11 cellular contexts compared by ENCODE assay signal in genomic region chr9:98101416-98101815, GRCh38. TPM values are rescaled to one million over a fixed set of nuclear protein-coding genes. Genes with fewer than 3 reads are reported as not detected.
DNase-seq lines count a peak whose midpoint lies in the region; ATAC-seq and TF ChIP-seq lines count a peak whose summit lies in the region.
"Had no signal": no experiment of that assay in that cellular context is flagged by ENCODE, and none has a peak within 500 bp of the region (broad histone marks: within the 10 kb centered on the region; RNA-seq: fewer than 3 reads in every experiment).

No MANE protein-coding gene starts in this region.

- CTCF ChIA-PET in activated CD8-positive, alpha-beta memory T cell treated with anti-CD3 and anti-CD28 coated beads, Interleukin-2, amount 10 ng/mL, durations not matched to agents 7 days and 5 days (lab: Charles Lee), result interaction anchor here (0.7 to 2.1 kb wide), 9 partner anchors 9 to 963 kb away, joined by 3 to 22 read pairs (median 6); partner anchors contain the start of genes TBC1D2, TRIM14 and TRMO

- peaks cover 85% of the 10 kb centered on the region for H3K4me1 Mint-ChIP-seq in activated CD8-positive, alpha-beta memory T cell treated with anti-CD3 and anti-CD28 coated beads, Interleukin-2, amount 10 ng/mL, durations not matched to agents 7 days and 5 days

- H3K4me3 ChIP-seq in Karpas-422 (ENCODE audit: low read length) (peak overlapping the region; percentile 58), colonic mucosa (no peak overlapping the region), thymus (ENCODE audit: low read length) (no peak overlapping the region)
- H3K4me3 ChIP-seq: sigmoid colon had no signal

- H3K27me3 Mint-ChIP-seq in activated CD8-positive, alpha-beta memory T cell treated with anti-CD3 and anti-CD28 coated beads, Interleukin-2, amount 10 ng/mL, durations not matched to agents 7 days and 5 days, result no peaks in the 10 kb centered on the region

- WGBS in thymus, result 84% methylated on average over 7 of the region's 7 CpGs

- H3K27me3 ChIP-seq in Karpas-422 (ENCODE audit: low read length) (no peaks in the 10 kb centered on the region), colonic mucosa (no peaks in the 10 kb centered on the region), thymus (ENCODE audit: control insufficient read depth, insufficient read depth) (no peaks in the 10 kb centered on the region)
- H3K27me3 ChIP-seq: sigmoid colon had no signal

- H3K36me3 ChIP-seq in Karpas-422 (ENCODE audit: insufficient read depth, low read length), result peaks cover 26% of the 10 kb centered on the region
- no peaks in the 10 kb centered on the region for H3K36me3 ChIP-seq in colonic mucosa
- peaks cover 4% of the 10 kb centered on the region for H3K36me3 ChIP-seq in thymus (ENCODE audit: control insufficient read depth, insufficient read depth)

- peak overlapping the region; percentile 77 for H3K4me3 Mint-ChIP-seq in activated CD8-positive, alpha-beta memory T cell treated with anti-CD3 and anti-CD28 coated beads, Interleukin-2, amount 10 ng/mL, durations not matched to agents 7 days and 5 days

- H3K9me3 Mint-ChIP-seq in activated CD8-positive, alpha-beta memory T cell treated with anti-CD3 and anti-CD28 coated beads, Interleukin-2, amount 10 ng/mL, durations not matched to agents 7 days and 5 days (ENCODE audit: low read depth), result no peaks in the 10 kb centered on the region

- peak overlapping the region; percentile 92 for H3K4me2 ChIP-seq in Karpas-422 (ENCODE audit: low read depth, low read length, poor library complexity, severe bottlenecking)

- H3K36me3 Mint-ChIP-seq in activated CD8-positive, alpha-beta memory T cell treated with anti-CD3 and anti-CD28 coated beads, Interleukin-2, amount 10 ng/mL, durations not matched to agents 7 days and 5 days, result peaks cover 65% of the 10 kb centered on the region

- H3K4me1 ChIP-seq in Karpas-422 (ENCODE audit: low read length) (peaks cover 71% of the 10 kb centered on the region), colonic mucosa (peaks cover 6% of the 10 kb centered on the region), thymus (ENCODE audit: control insufficient read depth, insufficient read depth, low read length) (peaks cover 67% of the 10 kb centered on the region)
- H3K4me1 ChIP-seq: sigmoid colon had no signal

- TF ChIP-seq CTCF in colonic mucosa (IDR thresholded peaks at IDR 0.05), result no peak

- no peaks in the 10 kb centered on the region for H3K9me2 ChIP-seq in Karpas-422 (replicated peaks; ENCODE audit: insufficient read depth, low read length)

- no peaks in the 10 kb centered on the region for H4K20me1 ChIP-seq in Karpas-422 (ENCODE audit: insufficient read depth, low read depth, low read length)

- no peak overlapping the region for H2AFZ ChIP-seq in Karpas-422 (ENCODE audit: low read length)

- no peaks in the 10 kb centered on the region for H3K9me3 ChIP-seq in Karpas-422 (ENCODE audit: low read length)
- no peaks in the 10 kb centered on the region for H3K9me3 ChIP-seq in colonic mucosa
- no peaks in the 10 kb centered on the region for H3K9me3 ChIP-seq in thymus (ENCODE audit: control insufficient read depth)
- H3K9me3 ChIP-seq: sigmoid colon had no signal

- H3K27ac Mint-ChIP-seq in activated CD8-positive, alpha-beta memory T cell treated with anti-CD3 and anti-CD28 coated beads, Interleukin-2, amount 10 ng/mL, durations not matched to agents 7 days and 5 days, result peak overlapping the region; percentile 99

- peaks cover 14% of the 10 kb centered on the region for H3K79me2 ChIP-seq in Karpas-422 (ENCODE audit: low read length)

- DNase-seq in activated CD8-positive, alpha-beta memory T cell treated with anti-CD3 and anti-CD28 coated beads, Interleukin-2, amount 10 ng/mL, durations not matched to agents 7 days and 5 days, result no peak
- DNase-seq in activated CD8-positive, alpha-beta memory T cell treated with anti-CD3 and anti-CD28 coated beads, Interleukin-2, amount 50 U/mL, for 4 hours, result no peak
- DNase-seq in Karpas-422 (no peak), colonic mucosa (no peak), UCSD-AML1 (lab: John Stamatoyannopoulos, UW; ENCODE audit: unreplicated experiment) (no peak)
- DNase-seq in stimulated activated CD8-positive, alpha-beta memory T cell treated with anti-CD3 and anti-CD28 coated beads, Interleukin-4, amount 100 ng/mL, for 48 hours, result no peak
- DNase-seq: sigmoid colon, trophoblast cell had no signal

- intact Hi-C loops in colonic mucosa (cut with DNase I), result no loop called here

- peak overlapping the region; percentile 59 for H3K9ac ChIP-seq in Karpas-422 (ENCODE audit: low read length)
- no peak overlapping the region for H3K9ac ChIP-seq in colonic mucosa (ENCODE audit: low read depth in 2 of 2, low read length in 2 of 2)

- H3K27ac ChIP-seq in Karpas-422 (ENCODE audit: low read length) (peak overlapping the region; percentile 92), colonic mucosa (peak overlapping the region; percentile 3), thymus (ENCODE audit: low read depth) (peak overlapping the region; percentile 98)
- H3K27ac ChIP-seq: sigmoid colon had no signal

- ATAC-seq in activated CD8-positive, alpha-beta memory T cell treated with anti-CD3 and anti-CD28 coated beads, Interleukin-2, amount 10 ng/mL, durations not matched to agents 7 days and 5 days, result peak; percentile 2
- ATAC-seq in activated CD4-positive, CD25-positive, alpha-beta regulatory T cell treated with anti-CD3 and anti-CD28 coated beads, Interleukin-2, amount 50 U/mL, for 24 hours, result no peak

RNA-seq across cellular contexts. Expression of gene TRIM14, which starts 17.6 kb away (rescaled TPM):
- total RNA-seq in activated CD8-positive, alpha-beta memory T cell treated with anti-CD3 and anti-CD28 coated beads, Interleukin-2, amount 10 ng/mL, durations not matched to agents 7 days and 5 days, result 100 to 1,000 TPM in 1 of 2 experiments, 10 to 100 TPM in 1; 84.6 to 128 TPM
- total RNA-seq in Karpas-422 (2014; rRNA removed; shearing (Covaris generic); ENCODE audit: low replicate concordance), result 17.5 and 18.3 TPM in 2 replicates
- total RNA-seq in colonic mucosa, result 10 to 100 TPM; 44.6 to 62.0 TPM
- polyA plus RNA-seq in thymus, result 16.4 TPM
- polyA plus RNA-seq: neural cell had no signal

RNA-seq across cellular contexts. Expression of gene NANS, which starts 44.9 kb away (rescaled TPM):
- total RNA-seq in activated CD8-positive, alpha-beta memory T cell treated with anti-CD3 and anti-CD28 coated beads, Interleukin-2, amount 10 ng/mL, durations not matched to agents 7 days and 5 days, result 10 to 100 TPM; 35.5 to 47.8 TPM
- total RNA-seq in Karpas-422 (2014; rRNA removed; shearing (Covaris generic); ENCODE audit: low replicate concordance), result 77.9 and 135 TPM in 2 replicates
- 100 to 1,000 TPM; 223 to 254 TPM for total RNA-seq in colonic mucosa
- polyA plus RNA-seq in thymus, result 38.0 TPM

Comparison
In these comparisons a context has a peak if more than half of its experiments do, and no peak if none do; other contexts are left out.
1. H3K27ac ChIP-seq: peak in every context shown above with its lines; median percentile 98 in thymus; 92 in Karpas-422; 3 in colonic mucosa.